ENCODE assay signal across 7 cellular contexts in genomic region chr7:90152642-90153253, GRCh38. TPM values are rescaled to one million over a fixed set of nuclear protein-coding genes. Genes with fewer than 3 reads are reported as not detected.
DNase-seq lines count a peak whose midpoint lies in the region; ATAC-seq and TF ChIP-seq lines count a peak whose summit lies in the region.
"Not testable (repeated sequence)": the region's sequence is repeated elsewhere in the genome, so short reads cannot be mapped to it uniquely, and the experiment has no call there.

No MANE protein-coding gene starts in this region.

- H4K91ac ChIP-seq in neuronal stem cell (ENCODE audit: low read depth, low read length, poor library complexity): not testable (repeated sequence)

- H3K9ac ChIP-seq in neuronal stem cell (ENCODE audit: low read depth, low read length, poor library complexity): not testable (repeated sequence)

- not testable (repeated sequence) for H4K20me1 ChIP-seq in DOHH2 (ENCODE audit: control insufficient read depth, insufficient read depth, low read depth, low read length)

- TF ChIP-seq POLR2A in breast epithelium (IDR thresholded peaks at IDR 0.05); heart left ventricle (IDR thresholded peaks at IDR 0.05): not testable (repeated sequence)

- not testable (repeated sequence) for H3K18ac ChIP-seq in neuronal stem cell (ENCODE audit: low read length)

- H2BK5ac ChIP-seq in neuronal stem cell (ENCODE audit: low read length): not testable (repeated sequence)

- TF ChIP-seq CTCF in DOHH2 (IDR thresholded peaks at IDR 0.05; ENCODE audit: low read depth, low read length, poor library complexity, severe bottlenecking) (peak; percentile 58), HFFc6 (IDR thresholded peaks at IDR 0.05) (peak; percentile 82), breast epithelium (IDR thresholded peaks at IDR 0.05) (peak; percentile 51 to 79 (median 70)), heart left ventricle (IDR thresholded peaks at IDR 0.05) (peak; percentile 32 to 67 (median 55))

- DNase-seq in HFFc6: peak; percentile 71
- peak; percentile 3 to 62 for DNase-seq in NCI-H2081 (lab: John Stamatoyannopoulos, UW)
- DNase-seq in RPMI7951 (ENCODE audit: low read depth): peak; percentile 81
- DNase-seq in breast epithelium (ENCODE audit: low spot score in 2 of 2); heart left ventricle: not testable (repeated sequence)
- peak; percentile 17 for DNase-seq in neuronal stem cell (ENCODE audit: low spot score)

- peak overlapping the region; percentile 71 for H2AFZ ChIP-seq in neuronal stem cell (ENCODE audit: low read length)

- not testable (repeated sequence) for H2BK15ac ChIP-seq in neuronal stem cell (ENCODE audit: low read length)

- not testable (repeated sequence) for H3K9me3 ChIP-seq in DOHH2 (ENCODE audit: control insufficient read depth, insufficient read depth, low read length); breast epithelium; heart left ventricle; neuronal stem cell (replicated peaks in 1 of 2; ENCODE audit: control insufficient read depth in 2 of 2, insufficient read depth in 1 of 2, low read depth in 1 of 2, low read length in 2 of 2)

- H4K8ac ChIP-seq in neuronal stem cell (ENCODE audit: low read depth, low read length): not testable (repeated sequence)

- ATAC-seq in heart left ventricle: not testable (repeated sequence)

- H2BK12ac ChIP-seq in neuronal stem cell (ENCODE audit: low read length): not testable (repeated sequence)

- not testable (repeated sequence) for H3K4ac ChIP-seq in neuronal stem cell (ENCODE audit: low read length)

- not testable (repeated sequence) for H3K23ac ChIP-seq in neuronal stem cell (ENCODE audit: low read depth, low read length, poor library complexity)

- H3K27me3 Mint-ChIP-seq in HFFc6 (ENCODE audit: insufficient read depth): not testable (repeated sequence)

- not testable (repeated sequence) for H3K9me3 Mint-ChIP-seq in HFFc6

- not testable (repeated sequence) for H3K27ac ChIP-seq in DOHH2 (ENCODE audit: low read depth, low read length); breast epithelium; heart left ventricle; neuronal stem cell (replicated peaks; ENCODE audit: low read length)

- H3K36me3 ChIP-seq in DOHH2 (ENCODE audit: control insufficient read depth, low read length); breast epithelium; heart left ventricle; neuronal stem cell (replicated peaks in 1 of 2; ENCODE audit: control insufficient read depth in 2 of 2, insufficient read depth in 2 of 2, low read length in 2 of 2): not testable (repeated sequence)

- H2AK5ac ChIP-seq in neuronal stem cell (ENCODE audit: low read depth, low read length): not testable (repeated sequence)

- not testable (repeated sequence) for H3F3A ChIP-seq in DOHH2 (ENCODE audit: control insufficient read depth, insufficient read depth)

- H3K4me1 Mint-ChIP-seq in HFFc6 (ENCODE audit: low read depth): peaks cover 52% of the 10 kb centered on the region

- H3K9me2 ChIP-seq in DOHH2 (replicated peaks; ENCODE audit: control insufficient read depth, low read length): not testable (repeated sequence)

- H3K27ac Mint-ChIP-seq in HFFc6: not testable (repeated sequence)

- not testable (repeated sequence) for H3K79me2 ChIP-seq in DOHH2 (ENCODE audit: control insufficient read depth, low read length)

- H3K4me3 ChIP-seq in DOHH2 (ENCODE audit: low read length); breast epithelium; heart left ventricle; neuronal stem cell (ENCODE audit: low read length in 2 of 2): not testable (repeated sequence)

- WGBS in heart left ventricle, 4 donors: 32 to 36% (median 35%) methylated on average over 9 of the region's 9 CpGs
- WGBS in neuronal stem cell (ENCODE audit: extremely low coverage in 2 of 2, insufficient read length in 2 of 2, insufficient replicate concordance in 1 of 2), 2 donors: no CpG with 5 or more reads among the region's 9 CpGs

- H3K36me3 Mint-ChIP-seq in HFFc6 (ENCODE audit: low read depth): not testable (repeated sequence)

- not testable (repeated sequence) for H3K14ac ChIP-seq in neuronal stem cell (ENCODE audit: low read length)

- intact Hi-C loops in breast epithelium (cut with DNase I; ENCODE audit: low total_unique reads): not testable (repeated sequence)
- intact Hi-C loops in heart left ventricle (cut with DNase I): loop anchor here in 9 of 10 donors (5.0 to 10.0 kb wide), 6 partner anchors 60 to 280 kb away; partner anchors contain the start of gene STEAP2 (in 1 of the 9)

- H3K79me1 ChIP-seq in neuronal stem cell (ENCODE audit: low read depth, low read length): not testable (repeated sequence)

- not testable (repeated sequence) for H2BK120ac ChIP-seq in neuronal stem cell (ENCODE audit: low read depth, low read length)

- not testable (repeated sequence) for H3K27me3 ChIP-seq in DOHH2 (ENCODE audit: control insufficient read depth, low read length); breast epithelium; heart left ventricle; neuronal stem cell (ENCODE audit: control insufficient read depth in 3 of 3, insufficient read depth in 3 of 3, low read depth in 1 of 3, low read length in 3 of 3)

- not testable (repeated sequence) for H3K4me3 Mint-ChIP-seq in HFFc6

- not testable (repeated sequence) for H3K4me2 ChIP-seq in DOHH2 (ENCODE audit: low read length); neuronal stem cell (ENCODE audit: insufficient read depth, low read length, poor library complexity, severe bottlenecking)

- not testable (repeated sequence) for H3K4me1 ChIP-seq in DOHH2 (ENCODE audit: control insufficient read depth, low read length); breast epithelium; neuronal stem cell (ENCODE audit: control insufficient read depth in 2 of 2, insufficient read depth in 1 of 2, low read depth in 1 of 2, low read length in 2 of 2)
- H3K4me1 ChIP-seq in heart left ventricle: peaks cover 0 to 10% (median 0%) of the 10 kb centered on the region in 12 donors

RNA-seq across cellular contexts. Expression of gene STEAP1, which starts 1.5 kb away (rescaled TPM):
- total RNA-seq in HFFc6 (2021; fragmentation: NEBNext Ultra II Directional; extraction: Animal tissue kit (Norgen Biotek cat#: 25700)): 10 to 100 TPM; 19.6 to 67.4 (median 65.7) TPM
- total RNA-seq in RPMI7951 (2014; rRNA removed; shearing (Covaris generic)): 30.0 and 30.3 TPM in 2 replicates
- total RNA-seq in breast epithelium (10 to 100 TPM; 19.2 to 75.1 (median 24.5) TPM), heart left ventricle (1 to 10 TPM in 4 of 9 donors, under 1 TPM in 5; 0.49 to 8.3 (median 0.92) TPM)
- under 1 TPM; 0.34 to 0.82 TPM for polyA plus RNA-seq in heart left ventricle
- 2.0 TPM for polyA plus RNA-seq in neuronal stem cell (2013, experiment 1 of 2)
- polyA plus RNA-seq in neuronal stem cell (2013, experiment 2 of 2): 1.9 TPM

RNA-seq across cellular contexts. Expression of gene STEAP2, which starts 58.8 kb away (rescaled TPM):
- total RNA-seq in HFFc6 (2021; fragmentation: NEBNext Ultra II Directional; extraction: Animal tissue kit (Norgen Biotek cat#: 25700)): 10 to 100 TPM; 11.0 to 18.1 (median 14.9) TPM
- 4.5 and 5.8 TPM in 2 replicates for total RNA-seq in RPMI7951 (2014; rRNA removed; shearing (Covaris generic))
- total RNA-seq in breast epithelium (10 to 100 TPM; 14.4 to 81.9 (median 22.1) TPM), heart left ventricle (10 to 100 TPM in 3 of 9 donors, 1 to 10 TPM in 6; 6.2 to 16.7 (median 9.1) TPM)
- 1 to 10 TPM; 1.4 to 4.1 TPM for polyA plus RNA-seq in heart left ventricle
- 1.2 TPM for polyA plus RNA-seq in neuronal stem cell (2013, experiment 1 of 2)
- 1.3 TPM for polyA plus RNA-seq in neuronal stem cell (2013, experiment 2 of 2)
